ENCODE assay signal across 25 cellular contexts in genomic region chr3:116233921-116234320, GRCh38.
"Had no signal": no experiment of that assay in that cellular context is flagged by ENCODE, and none has a peak within 500 bp of the region (broad histone marks: within the 10 kb centered on the region; RNA-seq: fewer than 3 reads in every experiment).

No MANE protein-coding gene starts in this region.

- ATAC-seq: foreskin keratinocyte; left lobe of liver; naive thymus-derived CD4-positive, alpha-beta T cell; right lobe of liver; stimulated activated effector memory CD8-positive, alpha-beta T cell treated with anti-CD3 and anti-CD28 coated beads, Interleukin-12 subunit alpha, Interleukin-12 subunit beta, amount 100 ng/mL, for 72 hours had no signal

- H3K4me3 ChIP-seq: coronary artery, esophagus muscularis mucosa, ovary, right lobe of liver, stomach, thyroid gland, vagina had no signal

- H3K9me3 ChIP-seq: esophagus muscularis mucosa, ovary, right lobe of liver, stomach, thyroid gland, vagina had no signal

- H3K27me3 ChIP-seq: esophagus muscularis mucosa, foreskin keratinocyte, ovary, right lobe of liver, stomach, thyroid gland, vagina had no signal

- DNase-seq: dermis blood vessel endothelial cell; effector memory CD4-positive, alpha-beta T cell; foreskin keratinocyte; glutamatergic neuron; hypothalamus; immature natural killer cell; mesendoderm; midbrain; naive thymus-derived CD4-positive, alpha-beta T cell; occipital lobe; ovary; retina; right lobe of liver; small intestine; stimulated activated CD4-positive, alpha-beta T cell treated with anti-CD3 and anti-CD28 coated beads, Interleukin-15, amount 100 ng/mL, for 24 hours; stimulated activated CD4-positive, alpha-beta T cell treated with anti-CD3 and anti-CD28 coated beads, Interleukin-4, amount 100 ng/mL, for 1 hour; stimulated activated naive CD4-positive, alpha-beta T cell treated with Interleukin-2 at 50 U/mL for 16 hours; stomach; thyroid gland; trophoblast cell had no signal

- H3K27ac ChIP-seq: coronary artery, esophagus muscularis mucosa, foreskin keratinocyte, ovary, right lobe of liver, stomach, thyroid gland, vagina had no signal

- H3K4me1 ChIP-seq: esophagus muscularis mucosa, foreskin keratinocyte, right lobe of liver, stomach, thyroid gland, vagina had no signal

- H3K36me3 ChIP-seq: esophagus muscularis mucosa, ovary, right lobe of liver, stomach, thyroid gland, vagina had no signal
